In genomic region chr19:56314018-56314583, GRCh38 we compare ENCODE assay signal across 8 cellular contexts. TPM values are rescaled to one million over a fixed set of nuclear protein-coding genes. Genes with fewer than 3 reads are reported as not detected.
DNase-seq lines count a peak whose midpoint lies in the region; ATAC-seq and TF ChIP-seq lines count a peak whose summit lies in the region.

No MANE protein-coding gene starts in this region.

- no peaks in the 10 kb centered on the region for H3K27me3 ChIP-seq in CD4-positive, CD25-positive, alpha-beta regulatory T cell (ENCODE audit: control insufficient read depth, insufficient read depth, low read length)
- H3K27me3 ChIP-seq in H7 (ENCODE audit: control insufficient read depth, insufficient read depth, low read length) (no peaks in the 10 kb centered on the region), OCI-LY1 (ENCODE audit: insufficient read depth, low read length) (no peaks in the 10 kb centered on the region), endodermal cell (ENCODE audit: control insufficient read depth, insufficient read depth, low read length, poor library complexity, severe bottlenecking) (no peaks in the 10 kb centered on the region)

- no peaks in the 10 kb centered on the region for H3K36me3 ChIP-seq in CD4-positive, CD25-positive, alpha-beta regulatory T cell (ENCODE audit: control insufficient read depth, insufficient read depth, low read length)
- H3K36me3 ChIP-seq in H7 (replicated peaks; ENCODE audit: control insufficient read depth, insufficient read depth, low read length) (no peaks in the 10 kb centered on the region), OCI-LY1 (ENCODE audit: insufficient read depth, low read length) (peaks cover 13% of the 10 kb centered on the region), endodermal cell (ENCODE audit: control insufficient read depth, insufficient read depth, low read length) (peaks cover 23% of the 10 kb centered on the region)

- H3K9me3 ChIP-seq in CD4-positive, CD25-positive, alpha-beta regulatory T cell (ENCODE audit: control insufficient read depth in 2 of 2, low read length in 2 of 2): no peaks in the 10 kb centered on the region
- no peaks in the 10 kb centered on the region for H3K9me3 ChIP-seq in OCI-LY1 (ENCODE audit: low read length)
- H3K9me3 ChIP-seq in endodermal cell (ENCODE audit: control insufficient read depth, low read length): no peaks in the 10 kb centered on the region

- H3K9ac ChIP-seq in OCI-LY1 (ENCODE audit: low read length): peak overlapping the region; percentile 71
- peak overlapping the region; percentile 92 for H3K9ac ChIP-seq in endodermal cell (ENCODE audit: extremely low read depth, low read length, poor library complexity, severe bottlenecking)

- H3K4me2 ChIP-seq in OCI-LY1 (ENCODE audit: low read length): peak overlapping the region; percentile 75

- H3K9me2 ChIP-seq in OCI-LY1 (ENCODE audit: low read depth, low read length): no peaks in the 10 kb centered on the region

- H3K9me3 Mint-ChIP-seq in CD4-positive, CD25-positive, alpha-beta regulatory T cell: peaks cover 0 to 2% (median 0%) of the 10 kb centered on the region in 7 donors
- peaks cover 7% of the 10 kb centered on the region for H3K9me3 Mint-ChIP-seq in endodermal cell
- no peaks in the 10 kb centered on the region for H3K9me3 Mint-ChIP-seq in nephron

- H3K4me1 ChIP-seq in CD4-positive, CD25-positive, alpha-beta regulatory T cell (ENCODE audit: control insufficient read depth, insufficient read depth, low read length, poor library complexity, severe bottlenecking): peaks cover 13% of the 10 kb centered on the region
- H3K4me1 ChIP-seq in OCI-LY1 (ENCODE audit: insufficient read depth, low read length, severe bottlenecking) (peaks cover 14% of the 10 kb centered on the region), endodermal cell (ENCODE audit: control insufficient read depth, insufficient read depth, low read length) (no peaks in the 10 kb centered on the region)

- H3K27ac ChIP-seq in CD4-positive, CD25-positive, alpha-beta regulatory T cell (ENCODE audit: insufficient read depth, low read length, poor library complexity, severe bottlenecking): peak overlapping the region; percentile 99
- H3K27ac ChIP-seq in OCI-LY1 (ENCODE audit: low read depth, low read length, poor library complexity, severe bottlenecking) (peak overlapping the region; percentile 91), endodermal cell (ENCODE audit: low read depth, low read length) (peak overlapping the region; percentile 98)

- 1% methylated on average over 12 to 22 of the region's 22 CpGs for WGBS in endodermal cell (ENCODE audit: insufficient coverage in 1 of 2, insufficient read length in 1 of 2), 2 experiments

- no peak for TF ChIP-seq CTCF in OCI-LY1 (IDR thresholded peaks at IDR 0.05; ENCODE audit: low read length)
- TF ChIP-seq CTCF in endodermal cell (conservative IDR thresholded peaks at IDR 0.05): no peak
- TF ChIP-seq CTCF in nephron (IDR thresholded peaks at IDR 0.05; ENCODE audit: unreplicated experiment in 3 of 3): no peak

- no peak overlapping the region for H2AFZ ChIP-seq in OCI-LY1 (ENCODE audit: low read length)

- ATAC-seq in CD4-positive, CD25-positive, alpha-beta regulatory T cell (ENCODE audit: low read depth in 2 of 2): no peak
- no peak for ATAC-seq in GM19324 (IDR thresholded peaks at IDR 0.05; ENCODE audit: low FRiP score, unreplicated experiment)

- no peak for DNase-seq in CD4-positive, CD25-positive, alpha-beta regulatory T cell
- DNase-seq in H7 (peak; percentile 52), endodermal cell (peak; percentile 82), NCI-H510A treated with DMSO at 0.1 percent for 48 hours (lab: John Stamatoyannopoulos, UW) (no peak), DMS79 (lab: John Stamatoyannopoulos, UW) (no peak)

- peaks cover 10% of the 10 kb centered on the region for H3K36me3 Mint-ChIP-seq in CD4-positive, CD25-positive, alpha-beta regulatory T cell
- H3K36me3 Mint-ChIP-seq in endodermal cell (ENCODE audit: low read depth) (peaks cover 33% of the 10 kb centered on the region), nephron (ENCODE audit: low read depth) (peaks cover 38% of the 10 kb centered on the region)

- no peaks in the 10 kb centered on the region for H4K20me1 ChIP-seq in OCI-LY1 (ENCODE audit: insufficient read depth, low read length)

- H3K27ac Mint-ChIP-seq in CD4-positive, CD25-positive, alpha-beta regulatory T cell: peak overlapping the region; percentile 96 to 100 (median 97)
- H3K27ac Mint-ChIP-seq in endodermal cell (peak overlapping the region; percentile 94), nephron (peak overlapping the region; percentile 99 to 100 (median 99))

- peaks cover 0 to 27% (median 9%) of the 10 kb centered on the region in 4 donors for H3K4me1 Mint-ChIP-seq in CD4-positive, CD25-positive, alpha-beta regulatory T cell
- peaks cover 12% of the 10 kb centered on the region for H3K4me1 Mint-ChIP-seq in endodermal cell
- peaks cover 18% of the 10 kb centered on the region for H3K4me1 Mint-ChIP-seq in nephron

- peak overlapping the region; percentile 96 for H3K4me3 ChIP-seq in CD4-positive, CD25-positive, alpha-beta regulatory T cell (ENCODE audit: low read depth, low read length)
- H3K4me3 ChIP-seq in H7 (ENCODE audit: insufficient read depth, low read depth, low read length): peak overlapping the region; percentile 87
- H3K4me3 ChIP-seq in OCI-LY1 (ENCODE audit: low read depth, low read length, poor library complexity, severe bottlenecking): peak overlapping the region; percentile 70
- peak overlapping the region; percentile 90 for H3K4me3 ChIP-seq in endodermal cell (ENCODE audit: low read length)

- no peaks in the 10 kb centered on the region for H3F3A ChIP-seq in OCI-LY1 (ENCODE audit: insufficient read depth, low read length)

- H3K79me2 ChIP-seq in OCI-LY1 (ENCODE audit: insufficient read depth, low read length): no peaks in the 10 kb centered on the region

- no peaks in the 10 kb centered on the region for H3K27me3 Mint-ChIP-seq in CD4-positive, CD25-positive, alpha-beta regulatory T cell
- H3K27me3 Mint-ChIP-seq in endodermal cell (ENCODE audit: insufficient read depth): no peaks in the 10 kb centered on the region
- H3K27me3 Mint-ChIP-seq in nephron (ENCODE audit: low read depth): no peaks in the 10 kb centered on the region

- H3K4me3 Mint-ChIP-seq in CD4-positive, CD25-positive, alpha-beta regulatory T cell: peak overlapping the region; percentile 88 to 94 (median 91)
- H3K4me3 Mint-ChIP-seq in endodermal cell (peak overlapping the region; percentile 79), nephron (peak overlapping the region; percentile 88 to 98 (median 95))

RNA-seq across cellular contexts. Expression of gene ZSCAN5A, which starts 0.5 kb away (rescaled TPM):
- 6.8 TPM for total RNA-seq in CD4-positive, CD25-positive, alpha-beta regulatory T cell
- polyA plus RNA-seq in CD4-positive, CD25-positive, alpha-beta regulatory T cell: 1 to 10 TPM; 3.5 to 7.9 (median 5.4) TPM
- total RNA-seq in H7 (2014; rRNA removed; shearing (Covaris generic)): 6.0 and 12.9 TPM in 2 replicates
- 10 to 100 TPM; 11.9 to 20.8 TPM for total RNA-seq in endodermal cell
- polyA plus RNA-seq in endodermal cell (2013, experiment 1 of 2): 10.3 TPM
- polyA plus RNA-seq in endodermal cell (2013, experiment 2 of 2): 10.5 TPM

RNA-seq across cellular contexts. Expression of gene EDDM13, which starts 41.6 kb away (rescaled TPM):
- not detected for total RNA-seq in CD4-positive, CD25-positive, alpha-beta regulatory T cell
- 1 to 10 TPM in 2 of 4 donors, under 1 TPM in 2; 0.46 to 1.9 (median 1.1) TPM for polyA plus RNA-seq in CD4-positive, CD25-positive, alpha-beta regulatory T cell
- not detected in 2 replicates for total RNA-seq in H7 (2014; rRNA removed; shearing (Covaris generic))
- total RNA-seq in endodermal cell: not detected
- polyA plus RNA-seq in endodermal cell (2013, experiment 1 of 2): not detected
- not detected for polyA plus RNA-seq in endodermal cell (2013, experiment 2 of 2)

Comparison
In these comparisons a context has a peak if more than half of its experiments do, and no peak if none do; other contexts are left out.
1. DNase-seq: peak in H7 (single experiment) and endodermal cell (single experiment); none in CD4-positive, CD25-positive, alpha-beta regulatory T cell (0 of 3), NCI-H510A treated with DMSO at 0.1 percent for 48 hours (single experiment) and DMS79 (single experiment).
2. Peak in every context shown above with its lines, with median percentiles within 50 percentile points of each other: H3K27ac ChIP-seq, H3K4me3 ChIP-seq, H3K27ac Mint-ChIP-seq and H3K4me3 Mint-ChIP-seq.